Comparison of ENCODE assay signal across 9 cellular contexts in the genomic region with DNA sequence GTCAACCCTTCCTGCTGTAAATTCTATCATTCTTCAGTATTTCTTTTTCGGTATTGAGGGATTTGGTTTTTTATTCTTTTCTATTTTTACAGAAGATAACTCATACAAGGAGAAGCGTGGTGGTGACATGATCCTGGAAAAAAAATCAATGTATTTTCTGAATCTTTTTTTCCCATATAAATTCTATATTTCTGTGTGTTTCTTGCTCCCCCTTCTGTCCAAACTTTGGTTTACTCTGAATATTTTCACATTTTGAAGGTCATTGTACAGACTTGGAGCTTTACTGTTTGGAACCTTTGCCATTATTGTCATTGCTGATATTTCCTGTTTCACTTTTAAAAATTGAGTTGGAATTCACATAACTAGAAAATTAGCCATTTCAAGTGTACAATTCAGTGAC.
A peak's percentile ranks its signal among the peaks of the same experiment; 100 is the strongest.
DNase-seq lines count a peak whose midpoint lies in the region; ATAC-seq and TF ChIP-seq lines count a peak whose summit lies in the region.
"Had no signal": no experiment of that assay in that cellular context is flagged by ENCODE, and none has a peak within 500 bp of the region (broad histone marks: within the 10 kb centered on the region; RNA-seq: fewer than 3 reads in every experiment).

No MANE protein-coding gene starts in this region.

- intact Hi-C loops in MCF 10A (cut with micrococcal nuclease), result loop anchor here (1.0 to 10.0 kb wide), 4 partner anchors 47 to 1173 kb away; no protein-coding TSS in a partner anchor
- intact Hi-C loops in spleen (cut with DNase I; ENCODE audit: low total_unique reads), result no loop called here

- H3K4me1 ChIP-seq in spleen, result peaks cover 0 to 15% (median 2%) of the 10 kb centered on the region in 6 donors

- POLR2A ChIA-PET in MCF 10A (lab: Yijun Ruan, JAX), result interaction anchor here (0.7 to 0.8 kb wide), 2 partner anchors 46 to 137 kb away, joined by 3 read pairs; no protein-coding TSS in a partner anchor

- H3K27ac Mint-ChIP-seq in MCF 10A (ENCODE audit: low read depth, unreplicated experiment), result no peak overlapping the region

- TF ChIP-seq POLR2A in spleen (IDR thresholded peaks at IDR 0.05), result no peak
- no peak for TF ChIP-seq POLR2A in GM18505 (IDR thresholded peaks at IDR 0.05; ENCODE audit: borderline replicate concordance, extremely low read depth, insufficient read depth, insufficient read length)

- H3K36me3 ChIP-seq in spleen, result no peaks in the 10 kb centered on the region

- WGBS in spleen, 5 donors, result 65 to 78% (median 71%) methylated on average over 2 of the region's 2 CpGs

- TF ChIP-seq CTCF in MCF 10A (IDR thresholded peaks at IDR 0.05; ENCODE audit: unreplicated experiment) (peak; percentile 39), spleen (IDR thresholded peaks at IDR 0.05 in 8 of 11, conservative IDR thresholded peaks at IDR 0.05 in 3 of 11) (peak in 4 of 11 experiments; percentile 13 to 30 (median 16))

- no peak overlapping the region for H3K4me3 Mint-ChIP-seq in MCF 10A (ENCODE audit: unreplicated experiment)

- ATAC-seq in GM18505 (IDR thresholded peaks at IDR 0.05; ENCODE audit: unreplicated experiment) (no peak), HG02610 (IDR thresholded peaks at IDR 0.05; ENCODE audit: unreplicated experiment) (no peak)

- H3K4me3 ChIP-seq in spleen, result no peak overlapping the region

- CTCF ChIA-PET in MCF 10A (lab: Yijun Ruan, JAX), result interaction anchor here (0.6 to 4.4 kb wide), 16 partner anchors 10 to 1178 kb away, joined by 3 to 49 read pairs (median 4); no protein-coding TSS in a partner anchor

- H3K9me3 ChIP-seq in spleen, result no peaks in the 10 kb centered on the region

- no peaks in the 10 kb centered on the region for H3K9me3 Mint-ChIP-seq in MCF 10A (ENCODE audit: unreplicated experiment)

- peak overlapping the region in 1 of 8 donors; percentile 7 for H3K27ac ChIP-seq in spleen

- peak; percentile 25 for DNase-seq in COR-L47 (lab: John Stamatoyannopoulos, UW)
- DNase-seq in LHCN-M2 (ENCODE audit: low read depth), result peak; percentile 62
- peak; percentile 29 for DNase-seq in MCF 10A (ENCODE audit: unreplicated experiment)
- DNase-seq in midbrain (lab: John Stamatoyannopoulos, UW), result peak; percentile 4
- DNase-seq in DMS79 treated with DMSO at 0.1 percent for 48 hours (lab: John Stamatoyannopoulos, UW), result no peak
- DNase-seq in spleen, result no peak
- DNase-seq: NCI-H526 had no signal

- no peaks in the 10 kb centered on the region for H3K36me3 Mint-ChIP-seq in MCF 10A (ENCODE audit: insufficient read depth, unreplicated experiment)

- peaks cover 13% of the 10 kb centered on the region for H3K4me1 Mint-ChIP-seq in MCF 10A (ENCODE audit: insufficient read depth, unreplicated experiment)

- no peaks in the 10 kb centered on the region for H3K27me3 ChIP-seq in spleen (replicated peaks in 1 of 7)

- H3K27me3 Mint-ChIP-seq in MCF 10A (ENCODE audit: insufficient read depth, unreplicated experiment), result peaks cover 3% of the 10 kb centered on the region

- BruUV-seq in MCF 10A (replicated peaks; lab: Mats Ljungman, UMichigan), result no TSS peak

Comparison
In these comparisons a context has a peak if more than half of its experiments do, and no peak if none do; other contexts are left out.
1. DNase-seq: peak in COR-L47 (single experiment), LHCN-M2 (single experiment), MCF 10A (single experiment) and midbrain (single experiment); none in DMS79 treated with DMSO at 0.1 percent for 48 hours (single experiment) and spleen (single experiment).